Comparison of ENCODE assay signal across 16 cellular contexts in genomic region chr6:30112402-30113376, GRCh38. TPM values are rescaled to one million over a fixed set of nuclear protein-coding genes. Genes with fewer than 3 reads are reported as not detected.
DNase-seq lines count a peak whose midpoint lies in the region; ATAC-seq and TF ChIP-seq lines count a peak whose summit lies in the region.
"Had no signal": no experiment of that assay in that cellular context is flagged by ENCODE, and none has a peak within 500 bp of the region (broad histone marks: within the 10 kb centered on the region; RNA-seq: fewer than 3 reads in every experiment).

TRIM31 (minus strand) TSS chr6:30113090; CDS start chr6:30112805, 285 bp downstream.

- ATAC-seq in GM18517 (IDR thresholded peaks at IDR 0.05; ENCODE audit: unreplicated experiment) (peak; percentile 70), GM21390 (IDR thresholded peaks at IDR 0.05; ENCODE audit: unreplicated experiment) (peak; percentile 46), Right ventricle myocardium superior (ENCODE audit: poor library complexity) (no peak), HG03520 (IDR thresholded peaks at IDR 0.05; ENCODE audit: unreplicated experiment) (no peak)
- peak; percentile 90 for ATAC-seq in stimulated activated effector memory CD8-positive, alpha-beta T cell treated with anti-CD3 and anti-CD28 coated beads, Interleukin-12 subunit alpha, Interleukin-12 subunit beta, amount 100 ng/mL, for 72 hours

- peak within 1 kb of the TSS in 3 of 4 donors; percentile 47 to 75 (median 72) for H3K27ac ChIP-seq in Peyer's patch
- H3K27ac ChIP-seq: C4-2B, epithelial cell of prostate had no signal

- peak; percentile 54 to 61 for TF ChIP-seq POLR2A in Peyer's patch (IDR thresholded peaks at IDR 0.05)

- peak within 1 kb of the TSS in 2 of 4 donors; percentile 39 to 46 for H3K4me3 ChIP-seq in Peyer's patch

- no peak for TF ChIP-seq CTCF in Peyer's patch (IDR thresholded peaks at IDR 0.05)

- no peak within 1 kb of the TSS for H3K27ac Mint-ChIP-seq in stimulated activated effector memory CD8-positive, alpha-beta T cell treated with anti-CD3 and anti-CD28 coated beads, Interleukin-12 subunit alpha, Interleukin-12 subunit beta, amount 100 ng/mL, for 72 hours
- H3K27ac Mint-ChIP-seq: activated naive CD8-positive, alpha-beta T cell treated with anti-CD3 and anti-CD28 coated beads, Interleukin-2, amount 10 ng/mL, durations not matched to agents 7 days and 5 days had no signal

- DNase-seq in Peyer's patch = peak in 1 of 3 donors; percentile 68
- no peak for DNase-seq in stimulated activated effector memory CD8-positive, alpha-beta T cell treated with anti-CD3 and anti-CD28 coated beads, Interleukin-12 subunit alpha, Interleukin-12 subunit beta, amount 100 ng/mL, for 72 hours (ENCODE audit: low spot score in 2 of 2)
- no peak for DNase-seq in Right ventricle myocardium superior
- DNase-seq in GDM1 (lab: John Stamatoyannopoulos, UW) = no peak
- DNase-seq: activated naive CD8-positive, alpha-beta T cell treated with anti-CD3 and anti-CD28 coated beads, Interleukin-2, amount 10 ng/mL, durations not matched to agents 7 days and 5 days; cerebellar nuclear complex; head of caudate nucleus; NCI-H1105 treated with DMSO at 0.1 percent for 48 hours; NCI-H524; substantia nigra had no signal

- no peaks in the 10 kb centered on the region for H3K4me1 ChIP-seq in Peyer's patch

- intact Hi-C loops in Right ventricle myocardium superior (cut with DNase I) = no loop called here

- peaks cover 19% of the 10 kb centered on the region for H3K4me1 Mint-ChIP-seq in stimulated activated effector memory CD8-positive, alpha-beta T cell treated with anti-CD3 and anti-CD28 coated beads, Interleukin-12 subunit alpha, Interleukin-12 subunit beta, amount 100 ng/mL, for 72 hours

- H3K36me3 Mint-ChIP-seq in stimulated activated effector memory CD8-positive, alpha-beta T cell treated with anti-CD3 and anti-CD28 coated beads, Interleukin-12 subunit alpha, Interleukin-12 subunit beta, amount 100 ng/mL, for 72 hours = no peaks in the 10 kb centered on the region

- no peaks in the 10 kb centered on the region for H3K36me3 ChIP-seq in Peyer's patch

- no peak within 1 kb of the TSS for H3K4me3 Mint-ChIP-seq in stimulated activated effector memory CD8-positive, alpha-beta T cell treated with anti-CD3 and anti-CD28 coated beads, Interleukin-12 subunit alpha, Interleukin-12 subunit beta, amount 100 ng/mL, for 72 hours
- H3K4me3 Mint-ChIP-seq: activated naive CD8-positive, alpha-beta T cell treated with anti-CD3 and anti-CD28 coated beads, Interleukin-2, amount 10 ng/mL, durations not matched to agents 7 days and 5 days had no signal

- H3K27me3 ChIP-seq in Peyer's patch = no peaks in the 10 kb centered on the region

- no peaks in the 10 kb centered on the region for H3K9me3 Mint-ChIP-seq in stimulated activated effector memory CD8-positive, alpha-beta T cell treated with anti-CD3 and anti-CD28 coated beads, Interleukin-12 subunit alpha, Interleukin-12 subunit beta, amount 100 ng/mL, for 72 hours
- H3K9me3 Mint-ChIP-seq: activated naive CD8-positive, alpha-beta T cell treated with anti-CD3 and anti-CD28 coated beads, Interleukin-2, amount 10 ng/mL, durations not matched to agents 7 days and 5 days had no signal

- no peaks in the 10 kb centered on the region for H3K9me3 ChIP-seq in Peyer's patch

RNA-seq across cellular contexts. Expression of gene TRIM31, which starts in this region (rescaled TPM):
- total RNA-seq in Peyer's patch = 10 to 100 TPM in 3 of 4 donors, 1 to 10 TPM in 1; 9.9 to 56.9 (median 42.0) TPM
- total RNA-seq in Right ventricle myocardium superior = not detected
- total RNA-seq: activated naive CD8-positive, alpha-beta T cell treated with anti-CD3 and anti-CD28 coated beads, Interleukin-2, amount 10 ng/mL, durations not matched to agents 7 days and 5 days; H1 had no signal

Comparison
In these comparisons a context has a peak if more than half of its experiments do, and no peak if none do; other contexts are left out.
1. RNA of gene TRIM31 (total RNA-seq): 9.9 to 56.9 TPM in Peyer's patch; not detected in Right ventricle myocardium superior (single experiment); every median in the first group is over 10 times any median in the second.
2. ATAC-seq: peak in GM18517 (single experiment), GM21390 (single experiment) and stimulated activated effector memory CD8-positive, alpha-beta T cell treated with anti-CD3 and anti-CD28 coated beads, Interleukin-12 subunit alpha, Interleukin-12 subunit beta, amount 100 ng/mL, for 72 hours (single experiment); none in Right ventricle myocardium superior (single experiment) and HG03520 (single experiment).